Comparison of ENCODE assay signal across 21 cellular contexts in genomic region chr3:189237516-189237915, GRCh38.
"Had no signal": no experiment of that assay in that cellular context is flagged by ENCODE, and none has a peak within 500 bp of the region (broad histone marks: within the 10 kb centered on the region; RNA-seq: fewer than 3 reads in every experiment).

No MANE protein-coding gene starts in this region.

- H3K4me3 ChIP-seq: ascending aorta, cardiac muscle cell, Peyer's patch had no signal

- ATAC-seq: activated CD4-positive, CD25-positive, alpha-beta regulatory T cell treated with anti-CD3 and anti-CD28 coated beads, Interleukin-2, amount 50 U/mL, for 24 hours; activated CD8-positive, alpha-beta memory T cell treated with anti-CD3 and anti-CD28 coated beads, Interleukin-2, amount 10 ng/mL, durations not matched to agents 7 days and 5 days had no signal

- DNase-seq: activated CD4-positive, alpha-beta T cell treated with anti-CD3 and anti-CD28 coated beads for 4 hours; activated CD4-positive, alpha-beta T cell treated with anti-CD3 and anti-CD28 coated beads, Interleukin-2, amount 50 U/mL, for 48 hours; activated CD8-positive, alpha-beta memory T cell treated with anti-CD3 and anti-CD28 coated beads, Interleukin-2, amount 10 ng/mL, durations not matched to agents 7 days and 5 days; activated effector memory CD4-positive, alpha-beta T cell treated with Interleukin-2 at 50 U/mL for 16 hours; activated naive CD4-positive, alpha-beta T cell; activated T-cell treated with anti-CD3 and anti-CD28 coated beads, Interleukin-2, amount 50 U/mL, for 24 hours; amniotic stem cell; brain microvascular endothelial cell; MM.1S; NCI-H1105; NCI-H1436; NCI-H1694 treated with DMSO at 0.1 percent for 48 hours; NCI-H2029 treated with DMSO at 0.1 percent for 48 hours; NCI-H510A treated with DMSO at 0.1 percent for 48 hours; NCI-H69; NK-92 treated with Interleukin-12 subunit alpha and Interleukin-12 subunit beta, amount 100 ng/mL, for 24 hours; Peyer's patch; SHP77 had no signal
